1 cellular context compared by ENCODE assay signal in genomic region chr10:89536013-89536354, GRCh38.
TF ChIP-seq lines count a peak whose summit lies in the region.

No MANE protein-coding gene starts in this region.

TF ChIP-seq in SK-N-SH treated with all-trans-retinoic acid at 6 μM for 48 hours, 23 proteins besides CTCF, POLR2A, EP300 and RAD21 (continued from another document):
- TF ChIP-seq TSHZ2 (CRISPR knock-in tag; IDR thresholded peaks at IDR 0.05) (no peak), CSRNP3 (CRISPR knock-in tag; IDR thresholded peaks at IDR 0.05) (no peak)
